14 cellular contexts compared by ENCODE assay signal in the genomic region with DNA sequence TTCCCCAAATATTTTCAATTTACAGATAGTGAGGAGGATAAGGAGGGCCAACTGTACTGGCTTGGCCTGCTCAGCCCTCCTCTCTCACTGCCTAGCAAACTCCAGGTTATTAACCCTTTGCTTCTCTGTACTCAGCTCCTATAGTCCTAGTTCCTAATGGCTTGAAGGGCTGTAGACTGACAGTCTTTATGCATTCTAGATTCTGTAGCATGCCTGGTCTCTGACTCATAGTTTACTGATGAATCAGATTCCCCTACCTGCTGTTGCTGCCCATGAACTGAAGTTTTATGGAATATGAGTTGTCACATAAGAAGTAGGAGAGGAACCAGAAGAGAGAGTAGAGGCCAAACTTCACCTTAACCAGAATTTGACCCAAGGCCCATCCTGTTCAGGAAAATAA. TPM values are rescaled to one million over a fixed set of nuclear protein-coding genes. Genes with fewer than 3 reads are reported as not detected.
DNase-seq lines count a peak whose midpoint lies in the region; ATAC-seq, FAIRE-seq and TF ChIP-seq lines count a peak whose summit lies in the region.
"Had no signal": no experiment of that assay in that cellular context is flagged by ENCODE, and none has a peak within 500 bp of the region (broad histone marks: within the 10 kb centered on the region; RNA-seq: fewer than 3 reads in every experiment).

No MANE protein-coding gene starts in this region.

- TF ChIP-seq CTCF in RWPE2 (IDR thresholded peaks at IDR 0.05; ENCODE audit: poor library complexity, severe bottlenecking) (no peak), foreskin fibroblast (IDR thresholded peaks at IDR 0.05; ENCODE audit: low read depth, low read length) (no peak), chondrocyte (IDR thresholded peaks at IDR 0.05) (no peak)

- H3K27me3 ChIP-seq in RWPE2 (ENCODE audit: insufficient read depth, poor library complexity, severe bottlenecking): no peaks in the 10 kb centered on the region
- no peaks in the 10 kb centered on the region for H3K27me3 ChIP-seq in small intestine (ENCODE audit: control insufficient read depth in 2 of 2, insufficient read depth in 2 of 2, low read length in 2 of 2)

- no peaks in the 10 kb centered on the region for H3K27me3 Mint-ChIP-seq in chondrocyte (ENCODE audit: low read depth)
- H3K27me3 Mint-ChIP-seq: activated naive CD4-positive, alpha-beta T cell treated with anti-CD3 and anti-CD28 coated beads, Interleukin-2, amount 10 ng/mL, durations not matched to agents 7 days and 5 days; effector memory CD8-positive, alpha-beta T cell had no signal

- peaks cover 19% of the 10 kb centered on the region for H3K4me1 Mint-ChIP-seq in chondrocyte (ENCODE audit: low read depth)

- H3K36me3 Mint-ChIP-seq in activated naive CD4-positive, alpha-beta T cell treated with anti-CD3 and anti-CD28 coated beads, Interleukin-2, amount 50 U/mL, for 72 hours: no peaks in the 10 kb centered on the region
- no peaks in the 10 kb centered on the region for H3K36me3 Mint-ChIP-seq in chondrocyte (ENCODE audit: low read depth)
- H3K36me3 Mint-ChIP-seq: activated naive CD4-positive, alpha-beta T cell treated with anti-CD3 and anti-CD28 coated beads, Interleukin-2, amount 10 ng/mL, durations not matched to agents 7 days and 5 days had no signal

- peaks cover 46% of the 10 kb centered on the region for H3K4me1 ChIP-seq in RWPE2 (ENCODE audit: insufficient read depth, poor library complexity, severe bottlenecking)
- peaks cover 0 to 3% of the 10 kb centered on the region in 2 donors for H3K4me1 ChIP-seq in small intestine (ENCODE audit: control insufficient read depth in 2 of 2, insufficient read depth in 1 of 2, low read depth in 1 of 2, low read length in 1 of 2)

- DNase-seq in activated naive CD4-positive, alpha-beta T cell treated with anti-CD3 and anti-CD28 coated beads, Interleukin-2, amount 50 U/mL, for 72 hours (ENCODE audit: low spot score in 2 of 2): no peak
- no peak for DNase-seq in activated naive CD4-positive, alpha-beta T cell (lab: John Stamatoyannopoulos, UW)
- DNase-seq in RWPE2 (ENCODE audit: low spot score) (no peak), foreskin fibroblast (peak; percentile 31 to 62), small intestine (peak; percentile 73), cortex of kidney (lab: John Stamatoyannopoulos, UW) (no peak), chondrocyte (ENCODE audit: low spot score) (no peak), amniotic stem cell (lab: John Stamatoyannopoulos, UW) (no peak)
- DNase-seq: activated CD4-positive, alpha-beta T cell treated with anti-CD3 and anti-CD28 coated beads, Interleukin-2, amount 50 U/mL, for 1 hour; activated naive CD4-positive, alpha-beta T cell treated with anti-CD3 and anti-CD28 coated beads, Interleukin-2, amount 10 ng/mL, durations not matched to agents 7 days and 5 days; effector memory CD8-positive, alpha-beta T cell; nephron progenitor cell; stimulated activated naive CD4-positive, alpha-beta T cell treated with Interleukin-2 at 50 U/mL for 16 hours had no signal

- H3K9me3 ChIP-seq in RWPE2 (ENCODE audit: severe bottlenecking) (no peaks in the 10 kb centered on the region), small intestine (ENCODE audit: control insufficient read depth, low read depth) (no peaks in the 10 kb centered on the region)

- H3K27ac ChIP-seq in RWPE2 (ENCODE audit: poor library complexity, severe bottlenecking) (peak overlapping the region; percentile 92), small intestine (ENCODE audit: low read depth in 1 of 2, low read length in 1 of 2) (peak overlapping the region in 1 of 2 donors; percentile 20)
- H3K27ac ChIP-seq: SK-N-MC had no signal

- no peak for FAIRE-seq in small intestine (lab: Jason Lieb, UNC)

- ATAC-seq in activated naive CD4-positive, alpha-beta T cell treated with anti-CD3 and anti-CD28 coated beads, Interleukin-2, amount 50 U/mL, for 72 hours: peak; percentile 76 to 80
- peak; percentile 86 for ATAC-seq in RWPE2 (ENCODE audit: low read depth)
- ATAC-seq: effector memory CD8-positive, alpha-beta T cell had no signal

- H3K27ac Mint-ChIP-seq in activated naive CD4-positive, alpha-beta T cell treated with anti-CD3 and anti-CD28 coated beads, Interleukin-2, amount 50 U/mL, for 72 hours: peak overlapping the region in 1 of 2 donors; percentile 90
- H3K27ac Mint-ChIP-seq in chondrocyte (ENCODE audit: unreplicated experiment): no peak overlapping the region
- H3K27ac Mint-ChIP-seq: activated naive CD4-positive, alpha-beta T cell treated with anti-CD3 and anti-CD28 coated beads, Interleukin-2, amount 10 ng/mL, durations not matched to agents 7 days and 5 days; effector memory CD8-positive, alpha-beta T cell had no signal

- no peak overlapping the region for H3K4me3 Mint-ChIP-seq in chondrocyte (ENCODE audit: unreplicated experiment)
- H3K4me3 Mint-ChIP-seq: activated naive CD4-positive, alpha-beta T cell treated with anti-CD3 and anti-CD28 coated beads, Interleukin-2, amount 10 ng/mL, durations not matched to agents 7 days and 5 days; effector memory CD8-positive, alpha-beta T cell; nephron progenitor cell had no signal

- H3K4me3 ChIP-seq in RWPE2 (ENCODE audit: severe bottlenecking) (no peak overlapping the region), foreskin fibroblast (ENCODE audit: low read depth in 1 of 2, low read length in 2 of 2) (no peak overlapping the region), small intestine (ENCODE audit: low read depth in 1 of 2, low read length in 2 of 2) (no peak overlapping the region)
- H3K4me3 ChIP-seq: SK-N-MC had no signal

- H3K9me3 Mint-ChIP-seq in activated naive CD4-positive, alpha-beta T cell treated with anti-CD3 and anti-CD28 coated beads, Interleukin-2, amount 50 U/mL, for 72 hours: no peaks in the 10 kb centered on the region
- no peaks in the 10 kb centered on the region for H3K9me3 Mint-ChIP-seq in chondrocyte (ENCODE audit: low read depth)
- H3K9me3 Mint-ChIP-seq: activated naive CD4-positive, alpha-beta T cell treated with anti-CD3 and anti-CD28 coated beads, Interleukin-2, amount 10 ng/mL, durations not matched to agents 7 days and 5 days; effector memory CD8-positive, alpha-beta T cell; nephron progenitor cell had no signal

- H3K36me3 ChIP-seq in RWPE2 (ENCODE audit: low read depth) (no peaks in the 10 kb centered on the region), small intestine (ENCODE audit: control insufficient read depth in 2 of 2, insufficient read depth in 2 of 2, low read length in 2 of 2) (no peaks in the 10 kb centered on the region)

RNA-seq across cellular contexts. Expression of a gene that starts 27.1 kb away (rescaled TPM):
- total RNA-seq in activated naive CD4-positive, alpha-beta T cell treated with anti-CD3 and anti-CD28 coated beads, Interleukin-2, amount 50 U/mL, for 72 hours: 10 to 100 TPM; 10.7 to 17.7 TPM
- polyA plus RNA-seq in small intestine: 10 to 100 TPM; 20.3 to 42.0 (median 31.1) TPM
- total RNA-seq in chondrocyte: 18.2 to 30.5 TPM (median 23.2 TPM) in 3 replicates

Comparison
In these comparisons a context has a peak if more than half of its experiments do, and no peak if none do; other contexts are left out.
1. DNase-seq: peak in foreskin fibroblast (2 of 2) and small intestine (single experiment); none in activated naive CD4-positive, alpha-beta T cell treated with anti-CD3 and anti-CD28 coated beads, Interleukin-2, amount 50 U/mL, for 72 hours (0 of 2), activated naive CD4-positive, alpha-beta T cell (0 of 4), RWPE2 (single experiment), cortex of kidney (single experiment), chondrocyte (single experiment) and amniotic stem cell (single experiment).